Comparison of ENCODE assay signal across 35 cellular contexts in genomic region chr20:3673551-3674070, GRCh38. TPM values are rescaled to one million over a fixed set of nuclear protein-coding genes. Genes with fewer than 3 reads are reported as not detected.
"Had no signal": no experiment of that assay in that cellular context is flagged by ENCODE, and none has a peak within 500 bp of the region (broad histone marks: within the 10 kb centered on the region; RNA-seq: fewer than 3 reads in every experiment).

No MANE protein-coding gene starts in this region.

- H3K4me3 Mint-ChIP-seq: activated B cell treated with CpG ODN at 0.5 μM for 24 hours; activated CD8-positive, alpha-beta T cell treated with anti-CD3 and anti-CD28 coated beads for 36 hours; activated naive CD8-positive, alpha-beta T cell; activated T-cell treated with anti-CD3 and anti-CD28 coated beads, Interleukin-2, amount 50 U/mL, for 4 hours; activated T-helper 17 cell treated with anti-CD3 and anti-CD28 coated beads, Interleukin-2, amount 50 U/mL, for 72 hours; T-helper 17 cell; T-helper 2 cell treated with Interferon-gamma antibody and Interleukin-4, amounts not matched to agents 5 μg/mL and 100 μg/mL, for 36 hours had no signal

- ATAC-seq: activated CD4-positive, CD25-positive, alpha-beta regulatory T cell treated with anti-CD3 and anti-CD28 coated beads, Interleukin-2, amount 50 U/mL, for 24 hours; activated T-helper 17 cell treated with anti-CD3 and anti-CD28 coated beads, Interleukin-2, amount 50 U/mL, for 72 hours; body of pancreas; foreskin keratinocyte; gastrocnemius medialis; heart left ventricle; T-helper 17 cell had no signal

- H3K36me3 ChIP-seq: gastrocnemius medialis, WERI-Rb-1 had no signal

- H3K27ac Mint-ChIP-seq: activated B cell treated with CpG ODN at 0.5 μM for 24 hours; activated CD8-positive, alpha-beta T cell treated with anti-CD3 and anti-CD28 coated beads for 36 hours; activated naive CD8-positive, alpha-beta T cell; activated T-helper 17 cell treated with anti-CD3 and anti-CD28 coated beads, Interleukin-2, amount 50 U/mL, for 72 hours; effector memory CD8-positive, alpha-beta T cell; T-helper 17 cell; T-helper 2 cell treated with Interferon-gamma antibody and Interleukin-4, amounts not matched to agents 5 μg/mL and 100 μg/mL, for 36 hours had no signal

- FAIRE-seq: colon had no signal

- H3K9me3 Mint-ChIP-seq: activated B cell treated with CpG ODN at 0.5 μM for 24 hours; activated CD8-positive, alpha-beta T cell treated with anti-CD3 and anti-CD28 coated beads for 36 hours; activated T-cell treated with anti-CD3 and anti-CD28 coated beads, Interleukin-2, amount 50 U/mL, for 4 hours; activated T-helper 17 cell treated with anti-CD3 and anti-CD28 coated beads, Interleukin-2, amount 50 U/mL, for 72 hours; effector memory CD8-positive, alpha-beta T cell; T-helper 2 cell treated with Interferon-gamma antibody and Interleukin-4, amounts not matched to agents 5 μg/mL and 100 μg/mL, for 36 hours had no signal

- H3K27ac ChIP-seq: body of pancreas, esophagus muscularis mucosa, foreskin keratinocyte, gastrocnemius medialis, heart left ventricle, WERI-Rb-1 had no signal

- H3K36me3 Mint-ChIP-seq: activated naive CD8-positive, alpha-beta T cell had no signal

- H3K4me1 ChIP-seq: foreskin keratinocyte had no signal

- H3K4me3 ChIP-seq: body of pancreas, esophagus muscularis mucosa, gastrocnemius medialis had no signal

- DNase-seq: activated B cell treated with CpG ODN at 0.5 μM for 24 hours; activated CD4-positive, alpha-beta T cell treated with anti-CD3 and anti-CD28 coated beads for 48 hours; activated CD4-positive, alpha-beta T cell treated with anti-CD3 and anti-CD28 coated beads, Interleukin-2, amount 50 U/mL, for 1 hour; activated CD4-positive, alpha-beta T cell treated with anti-CD3 and anti-CD28 coated beads, Interleukin-2, amount 50 U/mL, for 48 hours; activated CD8-positive, alpha-beta memory T cell treated with anti-CD3 and anti-CD28 coated beads for 24 hours; activated CD8-positive, alpha-beta T cell treated with anti-CD3 and anti-CD28 coated beads for 36 hours; activated effector memory CD4-positive, alpha-beta T cell treated with Interleukin-2 at 50 U/mL for 16 hours; activated gamma-delta T cell treated with Interleukin-2 at 50 U/mL for 16 hours; activated naive CD4-positive, alpha-beta T cell treated with anti-CD3 and anti-CD28 coated beads, Interleukin-2, amount 50 U/mL, for 16 hours; activated naive CD4-positive, alpha-beta T cell treated with Interleukin-2 at 50 U/mL for 16 hours; activated T-cell treated with anti-CD3 and anti-CD28 coated beads, Interleukin-2, amount 50 U/mL, for 4 hours; amniotic stem cell; anterior cingulate cortex; body of pancreas; caudate nucleus; cortex of kidney; dermis blood vessel endothelial cell; effector CD4-positive, alpha-beta T cell; effector memory CD8-positive, alpha-beta T cell; erythroblast; foreskin keratinocyte; gastrocnemius medialis; glutamatergic neuron; T-helper 17 cell; T1000; WERI-Rb-1 had no signal

- H3K9me3 ChIP-seq: body of pancreas, esophagus muscularis mucosa, gastrocnemius medialis, heart left ventricle had no signal

RNA-seq across cellular contexts. Expression of gene ADAM33, which starts 8.2 kb away (rescaled TPM):
- total RNA-seq: activated B cell treated with CpG ODN at 0.5 μM for 24 hours; activated CD8-positive, alpha-beta T cell treated with anti-CD3 and anti-CD28 coated beads for 36 hours; activated T-cell treated with anti-CD3 and anti-CD28 coated beads, Interleukin-2, amount 50 U/mL, for 4 hours; activated T-helper 17 cell treated with anti-CD3 and anti-CD28 coated beads, Interleukin-2, amount 50 U/mL, for 72 hours; foreskin keratinocyte; T-helper 17 cell had no signal
- polyA plus RNA-seq: foreskin keratinocyte had no signal

RNA-seq across cellular contexts. Expression of gene GFRA4, which starts 10.4 kb away (rescaled TPM):
- total RNA-seq: activated B cell treated with CpG ODN at 0.5 μM for 24 hours; activated CD8-positive, alpha-beta T cell treated with anti-CD3 and anti-CD28 coated beads for 36 hours; activated T-cell treated with anti-CD3 and anti-CD28 coated beads, Interleukin-2, amount 50 U/mL, for 4 hours; activated T-helper 17 cell treated with anti-CD3 and anti-CD28 coated beads, Interleukin-2, amount 50 U/mL, for 72 hours; body of pancreas; chondrocyte; dermis blood vessel endothelial cell; esophagus muscularis mucosa; foreskin keratinocyte; gastrocnemius medialis; heart left ventricle; T-helper 17 cell had no signal
- polyA plus RNA-seq: adipose tissue, foreskin keratinocyte, heart left ventricle had no signal

RNA-seq across cellular contexts. Expression of gene SIGLEC1, which starts 38.8 kb away (rescaled TPM):
- total RNA-seq: activated B cell treated with CpG ODN at 0.5 μM for 24 hours; activated CD8-positive, alpha-beta T cell treated with anti-CD3 and anti-CD28 coated beads for 36 hours; activated T-helper 17 cell treated with anti-CD3 and anti-CD28 coated beads, Interleukin-2, amount 50 U/mL, for 72 hours; chondrocyte; dermis blood vessel endothelial cell; foreskin keratinocyte had no signal
- polyA plus RNA-seq: foreskin keratinocyte had no signal

RNA-seq across cellular contexts. Expression of gene HSPA12B, which starts 58.9 kb away (rescaled TPM):
- total RNA-seq: activated B cell treated with CpG ODN at 0.5 μM for 24 hours; activated CD8-positive, alpha-beta T cell treated with anti-CD3 and anti-CD28 coated beads for 36 hours; activated T-helper 17 cell treated with anti-CD3 and anti-CD28 coated beads, Interleukin-2, amount 50 U/mL, for 72 hours; T-helper 17 cell had no signal
